9 cellular contexts compared by ENCODE assay signal in the genomic region with DNA sequence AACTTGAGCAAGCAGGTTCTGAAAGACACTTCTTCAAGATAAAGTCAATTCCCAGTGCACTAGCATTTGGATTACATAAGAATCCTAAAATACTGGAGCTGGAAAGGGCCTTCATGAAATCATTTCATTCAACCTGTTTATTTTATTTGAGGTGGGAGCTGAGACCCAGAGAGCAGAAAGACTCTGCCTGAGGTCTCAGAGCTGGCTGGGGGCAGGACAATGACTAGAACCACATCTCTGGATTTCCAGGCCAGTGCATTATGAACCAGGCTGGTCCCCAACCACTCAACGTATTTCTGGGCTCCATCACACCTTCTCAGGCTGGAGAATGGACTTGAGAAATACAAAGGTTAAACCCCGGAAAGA. TPM values are rescaled to one million over a fixed set of nuclear protein-coding genes. Genes with fewer than 3 reads are reported as not detected.
DNase-seq lines count a peak whose midpoint lies in the region; ATAC-seq and TF ChIP-seq lines count a peak whose summit lies in the region.
"Had no signal": no experiment of that assay in that cellular context is flagged by ENCODE, and none has a peak within 500 bp of the region (broad histone marks: within the 10 kb centered on the region; RNA-seq: fewer than 3 reads in every experiment).

No MANE protein-coding gene starts in this region.

- no peaks in the 10 kb centered on the region for H3K9me2 ChIP-seq in GM23338 (ENCODE audit: insufficient read depth)

- no peaks in the 10 kb centered on the region for H3K9me3 ChIP-seq in duodenal mucosa (ENCODE audit: control insufficient read depth in 1 of 2, low read length in 2 of 2)
- H3K9me3 ChIP-seq in skeletal muscle tissue (ENCODE audit: control insufficient read depth in 3 of 3, low read length in 3 of 3): no peaks in the 10 kb centered on the region

- H3K27me3 ChIP-seq in duodenal mucosa (ENCODE audit: control insufficient read depth in 1 of 2, insufficient read depth in 2 of 2, low read length in 2 of 2): no peaks in the 10 kb centered on the region
- H3K27me3 ChIP-seq in skeletal muscle tissue (ENCODE audit: control insufficient read depth in 3 of 3, insufficient read depth in 3 of 3, low read length in 3 of 3): no peaks in the 10 kb centered on the region
- no peaks in the 10 kb centered on the region for H3K27me3 ChIP-seq in GM23338 (ENCODE audit: insufficient read depth)

- no peaks in the 10 kb centered on the region; the same call in 2 of the 3 replicates for H3K36me3 Mint-ChIP-seq in GM23338 (ENCODE audit: low read depth)

- H3K9ac ChIP-seq in duodenal mucosa (ENCODE audit: low read depth in 1 of 2, low read length in 2 of 2): peak overlapping the region; percentile 63 to 66
- H3K9ac ChIP-seq in skeletal muscle tissue (ENCODE audit: low read depth in 1 of 3, low read length in 3 of 3): peak overlapping the region; percentile 42 to 70 (median 65)

- no peak overlapping the region for H3K27ac Mint-ChIP-seq in GM23338

- no peaks in the 10 kb centered on the region for H3K9me3 Mint-ChIP-seq in GM23338

- H3K79me2 ChIP-seq in GM23338 (replicated peaks; ENCODE audit: insufficient read depth): peaks cover 89% of the 10 kb centered on the region

- no peak overlapping the region for H3K4me3 Mint-ChIP-seq in GM23338

- H3K4me1 ChIP-seq in duodenal mucosa (ENCODE audit: control insufficient read depth in 1 of 2, insufficient read depth in 2 of 2, low read length in 2 of 2) (peaks cover 68 to 73% of the 10 kb centered on the region in 2 donors), skeletal muscle tissue (ENCODE audit: control insufficient read depth in 3 of 3, insufficient read depth in 3 of 3, low read length in 3 of 3) (peaks cover 76 to 77% (median 76%) of the 10 kb centered on the region in 3 donors), GM23338 (ENCODE audit: insufficient read depth) (peaks cover 27% of the 10 kb centered on the region)

- no peaks in the 10 kb centered on the region for H3F3A ChIP-seq in GM23338 (replicated peaks; ENCODE audit: low read depth)

- H3K4me3 ChIP-seq in duodenal mucosa (ENCODE audit: low read depth in 1 of 2, low read length in 2 of 2): peak overlapping the region; percentile 16 to 50
- peak overlapping the region; percentile 17 to 55 (median 29) for H3K4me3 ChIP-seq in skeletal muscle tissue (ENCODE audit: low read length in 3 of 3)
- H3K4me3 ChIP-seq in foreskin fibroblast (ENCODE audit: low read depth in 1 of 2, low read length in 2 of 2): no peak overlapping the region
- no peak overlapping the region for H3K4me3 ChIP-seq in GM23338

- peak; percentile 5 for ATAC-seq in GM19043 (IDR thresholded peaks at IDR 0.05; ENCODE audit: low read depth, unreplicated experiment)
- ATAC-seq in HG03064 (IDR thresholded peaks at IDR 0.05; ENCODE audit: low read depth, unreplicated experiment): peak; percentile 13
- ATAC-seq in GM21717 (IDR thresholded peaks at IDR 0.05; ENCODE audit: unreplicated experiment): no peak
- no peak for ATAC-seq in GM18502 (IDR thresholded peaks at IDR 0.05; ENCODE audit: poor library complexity, unreplicated experiment)
- ATAC-seq in GM23338: no peak

- peak overlapping the region; percentile 96 for H3K27ac ChIP-seq in duodenal mucosa (ENCODE audit: low read depth, low read length)
- H3K27ac ChIP-seq in skeletal muscle tissue (ENCODE audit: low read depth, low read length): peak overlapping the region; percentile 91
- H3K27ac ChIP-seq in GM23338 (ENCODE audit: low read depth): no peak overlapping the region

- H3K4me1 Mint-ChIP-seq in GM23338: peaks cover 45% of the 10 kb centered on the region

- H4K20me1 ChIP-seq in GM23338 (replicated peaks; ENCODE audit: insufficient read depth): peaks cover 12% of the 10 kb centered on the region; the same call in 1 of the 2 replicates

- no peaks in the 10 kb centered on the region for H3K27me3 Mint-ChIP-seq in GM23338 (ENCODE audit: insufficient read depth, low read depth, poor library complexity)

- H3K36me3 ChIP-seq in duodenal mucosa (ENCODE audit: control insufficient read depth in 1 of 2, insufficient read depth in 2 of 2, low read length in 2 of 2) (peaks cover 0 to 11% of the 10 kb centered on the region in 2 donors), skeletal muscle tissue (ENCODE audit: control insufficient read depth in 3 of 3, insufficient read depth in 3 of 3, low read length in 3 of 3) (no peaks in the 10 kb centered on the region), GM23338 (ENCODE audit: insufficient read depth) (no peaks in the 10 kb centered on the region; the same call in 1 of the 2 replicates)

- DNase-seq in foreskin fibroblast: no peak
- no peak for DNase-seq in GM23338 (ENCODE audit: low spot score)
- DNase-seq: Karpas-422 had no signal

- no peak overlapping the region for H2AFZ ChIP-seq in GM23338

- no peak overlapping the region for H3K4me2 ChIP-seq in GM23338

- TF ChIP-seq CTCF in foreskin fibroblast (IDR thresholded peaks at IDR 0.05; ENCODE audit: low read depth, low read length) (no peak), GM23338 (conservative IDR thresholded peaks at IDR 0.05; ENCODE audit: low read depth in 2 of 2) (no peak)

TF ChIP-seq in GM23338, 12 proteins besides CTCF, POLR2A, EP300 and RAD21 (continues in another document):
- TF ChIP-seq ZNF331 (CRISPR knock-in tag; IDR thresholded peaks at IDR 0.05; ENCODE audit: low read depth) (no peak), JUNB (IDR thresholded peaks at IDR 0.05; ENCODE audit: unreplicated experiment) (no peak), ZNF114 (CRISPR knock-in tag; IDR thresholded peaks at IDR 0.05) (no peak), ETS1 (IDR thresholded peaks at IDR 0.05) (no peak), REST (IDR thresholded peaks at IDR 0.05; ENCODE audit: unreplicated experiment) (no peak), STAT1 (IDR thresholded peaks at IDR 0.05; ENCODE audit: unreplicated experiment) (no peak), CREB1 (CRISPR knock-in tag; IDR thresholded peaks at IDR 0.05; ENCODE audit: low read depth) (no peak), NANOG (IDR thresholded peaks at IDR 0.05; ENCODE audit: borderline replicate concordance) (no peak)

RNA-seq across cellular contexts. Expression of gene ANXA11, which starts 8.4 kb away (rescaled TPM):
- 29.7 TPM for total RNA-seq in skeletal muscle tissue
- 38.9 and 42.3 TPM in 2 replicates for total RNA-seq in GM23338 (2014; rRNA removed; shearing (Covaris generic))
- polyA plus RNA-seq in GM23338 (2016; fragmentation: Nextera tagmentation; extraction: Ambion mirVana): 70.0 and 73.7 TPM in 2 replicates

Comparison
In these comparisons a context has a peak if more than half of its experiments do, and no peak if none do; other contexts are left out.
1. ATAC-seq: peak in GM19043 (single experiment) and HG03064 (single experiment); none in GM21717 (single experiment), GM18502 (single experiment) and GM23338 (single experiment).
2. H3K4me3 ChIP-seq: peak in duodenal mucosa (2 of 2) and skeletal muscle tissue (3 of 3); none in foreskin fibroblast (0 of 2) and GM23338 (single experiment).